16 cellular contexts compared by ENCODE assay signal in genomic region chr5:137856916-137857862, GRCh38. TPM values are rescaled to one million over a fixed set of nuclear protein-coding genes. Genes with fewer than 3 reads are reported as not detected.
DNase-seq lines count a peak whose midpoint lies in the region; ATAC-seq and TF ChIP-seq lines count a peak whose summit lies in the region.
"Had no signal": no experiment of that assay in that cellular context is flagged by ENCODE, and none has a peak within 500 bp of the region (broad histone marks: within the 10 kb centered on the region; RNA-seq: fewer than 3 reads in every experiment).

No MANE protein-coding gene starts in this region.

- peak; percentile 49 for ATAC-seq in Right ventricle myocardium inferior
- no peak for ATAC-seq in activated B cell treated with CpG ODN at 0.5 μM for 24 hours (ENCODE audit: low read depth)
- ATAC-seq in left lobe of liver: peak; percentile 31
- no peak for ATAC-seq in HG03520 (IDR thresholded peaks at IDR 0.05; ENCODE audit: unreplicated experiment)
- ATAC-seq: left colon; natural killer cell treated with Interleukin-12 subunit alpha and Interleukin-12 subunit beta and Interleukin-15 and Interleukin-18, amount 100 ng/mL, for 72 hours had no signal

- no peak for TF ChIP-seq POLR2A in tibial nerve (IDR thresholded peaks at IDR 0.05)

- peak overlapping the region; percentile 13 for H3K27ac Mint-ChIP-seq in activated B cell treated with CpG ODN at 0.5 μM for 24 hours
- H3K27ac Mint-ChIP-seq: natural killer cell treated with Interleukin-12 subunit alpha and Interleukin-12 subunit beta and Interleukin-15 and Interleukin-18, amount 100 ng/mL, for 72 hours had no signal

- intact Hi-C loops in Right ventricle myocardium inferior (cut with DNase I) (no loop called here), cardiac septum (cut with DNase I) (no loop called here), activated B cell treated with CpG ODN at 0.5 μM for 24 hours (cut with micrococcal nuclease) (no loop called here)

- H3K36me3 Mint-ChIP-seq in activated B cell treated with CpG ODN at 0.5 μM for 24 hours (ENCODE audit: low read depth): no peaks in the 10 kb centered on the region
- H3K36me3 Mint-ChIP-seq: natural killer cell treated with Interleukin-12 subunit alpha and Interleukin-12 subunit beta and Interleukin-15 and Interleukin-18, amount 100 ng/mL, for 72 hours had no signal

- no peaks in the 10 kb centered on the region for H3K9me3 ChIP-seq in tibial nerve
- H3K9me3 ChIP-seq: breast epithelium had no signal

- TF ChIP-seq EP300 in tibial nerve (IDR thresholded peaks at IDR 0.05): no peak

- no peak for TF ChIP-seq CTCF in activated B cell treated with CpG ODN at 0.5 μM for 24 hours (IDR thresholded peaks at IDR 0.05)
- no peak for TF ChIP-seq CTCF in tibial nerve (IDR thresholded peaks at IDR 0.05)

- no peaks in the 10 kb centered on the region for H3K36me3 ChIP-seq in tibial nerve
- H3K36me3 ChIP-seq: breast epithelium had no signal

- H3K27ac ChIP-seq in tibial nerve: peak overlapping the region in 3 of 4 donors; percentile 40 to 77 (median 65)

- peaks cover 31% of the 10 kb centered on the region for H3K4me1 Mint-ChIP-seq in activated B cell treated with CpG ODN at 0.5 μM for 24 hours

- CTCF ChIA-PET in activated B cell treated with CpG ODN at 0.5 μM for 24 hours (lab: Charles Lee): no interaction called here

- in situ Hi-C loops in ACHN (cut with HindIII; ENCODE audit: low pct_ligation_motif_present, low pct_unique_long_range_greater_than_20kb, low sequenced_read_pairs): no loop called here

- no peaks in the 10 kb centered on the region for H3K9me3 Mint-ChIP-seq in activated B cell treated with CpG ODN at 0.5 μM for 24 hours
- H3K9me3 Mint-ChIP-seq: natural killer cell treated with Interleukin-12 subunit alpha and Interleukin-12 subunit beta and Interleukin-15 and Interleukin-18, amount 100 ng/mL, for 72 hours had no signal

- DNase-seq in Right ventricle myocardium inferior (ENCODE audit: missing footprints): no peak
- no peak for DNase-seq in cardiac septum (ENCODE audit: low spot score)
- DNase-seq in activated B cell treated with CpG ODN at 0.5 μM for 24 hours: no peak
- DNase-seq in left lobe of liver (ENCODE audit: low spot score): no peak
- no peak for DNase-seq in tibial nerve (ENCODE audit: low spot score in 2 of 2)
- no peak for DNase-seq in ACHN
- DNase-seq in SKM-1 treated with dmso at 0.1 percent for 144 hours (lab: John Stamatoyannopoulos, UW; ENCODE audit: unreplicated experiment): no peak
- DNase-seq: activated naive CD4-positive, alpha-beta T cell treated with Interleukin-2 at 50 U/mL for 16 hours; H7; left colon; NCI-H1436 treated with DMSO at 0.1 percent for 48 hours; NCI-H510A treated with DMSO at 0.1 percent for 48 hours had no signal

- no peaks in the 10 kb centered on the region for H3K27me3 ChIP-seq in tibial nerve
- H3K27me3 ChIP-seq: breast epithelium had no signal

- peaks cover 0 to 30% (median 7%) of the 10 kb centered on the region in 4 donors for H3K4me1 ChIP-seq in tibial nerve
- H3K4me1 ChIP-seq: breast epithelium had no signal

- WGBS in tibial nerve, 2 donors: 63 to 64% methylated on average over 5 of the region's 5 CpGs

- POLR2A ChIA-PET in activated B cell treated with CpG ODN at 0.5 μM for 24 hours (lab: Charles Lee): interaction anchor here (0.5 to 2.4 kb wide), 3 partner anchors 31 to 173 kb away, joined by 3 to 14 read pairs (median 5); partner anchors contain the start of gene PKD2L2

- H3K4me3 Mint-ChIP-seq in activated B cell treated with CpG ODN at 0.5 μM for 24 hours: no peak overlapping the region

- H3K27me3 Mint-ChIP-seq in activated B cell treated with CpG ODN at 0.5 μM for 24 hours: no peaks in the 10 kb centered on the region
- H3K27me3 Mint-ChIP-seq: natural killer cell treated with Interleukin-12 subunit alpha and Interleukin-12 subunit beta and Interleukin-15 and Interleukin-18, amount 100 ng/mL, for 72 hours had no signal

- peak overlapping the region in 2 of 4 donors; percentile 10 to 30 for H3K4me3 ChIP-seq in tibial nerve

RNA-seq across cellular contexts. Expression of gene MYOT, which starts 10.5 kb away (rescaled TPM):
- total RNA-seq in Right ventricle myocardium inferior: 22.4 TPM
- 38.9 TPM for total RNA-seq in cardiac septum
- not detected in 2 replicates for total RNA-seq in activated B cell treated with CpG ODN at 0.5 μM for 24 hours
- not detected for total RNA-seq in left lobe of liver
- total RNA-seq in tibial nerve: 10 to 100 TPM; 16.1 to 52.0 (median 24.3) TPM
- total RNA-seq: H7; natural killer cell treated with Interleukin-12 subunit alpha and Interleukin-12 subunit beta and Interleukin-15 and Interleukin-18, amount 100 ng/mL, for 72 hours had no signal

RNA-seq across cellular contexts. Expression of gene PKD2L2, which starts 32.1 kb away (rescaled TPM):
- 0.81 TPM for total RNA-seq in Right ventricle myocardium inferior
- total RNA-seq in cardiac septum: 0.62 TPM
- total RNA-seq in activated B cell treated with CpG ODN at 0.5 μM for 24 hours: not detected in 2 replicates
- not detected for total RNA-seq in left lobe of liver
- not detected for total RNA-seq in tibial nerve
- total RNA-seq: H7; left colon; natural killer cell treated with Interleukin-12 subunit alpha and Interleukin-12 subunit beta and Interleukin-15 and Interleukin-18, amount 100 ng/mL, for 72 hours; ureter had no signal

Comparison
In these comparisons a context has a peak if more than half of its experiments do, and no peak if none do; other contexts are left out.
1. ATAC-seq: peak in Right ventricle myocardium inferior (single experiment) and left lobe of liver (single experiment); none in activated B cell treated with CpG ODN at 0.5 μM for 24 hours (single experiment) and HG03520 (single experiment).
2. RNA of gene MYOT, which starts 10.5 kb away (total RNA-seq): 38.9 TPM in cardiac septum (single experiment), 16.1 to 52.0 TPM in tibial nerve and 22.4 TPM in Right ventricle myocardium inferior (single experiment); not detected in left lobe of liver (single experiment) and not detected in activated B cell treated with CpG ODN at 0.5 μM for 24 hours; every median in the first group is over 10 times any median in the second.